Comparison of ENCODE assay signal across 8 cellular contexts in the genomic region with DNA sequence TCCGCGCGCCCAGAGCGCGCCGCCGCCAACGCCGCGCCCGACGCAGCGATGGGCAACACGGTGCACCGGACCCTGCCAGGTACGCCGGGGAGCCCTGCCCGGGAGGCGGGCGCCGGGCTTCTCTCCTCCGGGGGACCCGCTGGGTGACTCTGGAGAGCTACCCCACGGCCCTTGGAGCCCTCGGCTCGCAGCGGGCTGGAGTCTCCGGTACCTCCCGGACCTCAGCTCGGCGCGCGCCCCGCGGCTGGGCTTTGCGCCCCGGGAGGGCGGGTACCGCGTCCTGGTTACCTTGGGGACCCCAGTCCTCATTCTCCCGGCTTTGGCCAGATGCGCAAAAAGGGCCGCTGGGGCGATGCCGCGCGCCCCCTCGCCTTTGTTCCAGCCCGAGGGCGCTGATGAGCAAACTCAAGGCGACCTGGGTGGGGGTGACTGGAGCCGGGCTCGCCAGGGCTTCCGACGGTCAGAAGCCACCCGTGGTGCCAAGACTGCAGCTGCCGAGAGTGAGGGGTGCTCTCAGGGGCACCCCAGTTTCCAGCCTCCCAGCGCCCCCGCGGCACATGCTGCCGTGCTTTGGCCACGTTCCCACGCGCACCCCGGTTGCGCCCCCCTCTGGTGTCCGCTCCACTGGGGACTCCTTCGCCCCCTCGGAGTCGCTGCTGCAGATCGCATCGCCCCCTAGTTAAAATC. TPM values are rescaled to one million over a fixed set of nuclear protein-coding genes. Genes with fewer than 3 reads are reported as not detected.
A peak's percentile ranks its signal among the peaks of the same experiment; 100 is the strongest.
DNase-seq lines count a peak whose midpoint lies in the region; ATAC-seq lines count a peak whose summit lies in the region.

No MANE protein-coding gene starts in this region.

- peaks cover 13% of the 10 kb centered on the region for H3K4me1 Mint-ChIP-seq in activated naive CD8-positive, alpha-beta T cell treated with anti-CD3 and anti-CD28 coated beads, Interleukin-2, amount 10 ng/mL, durations not matched to agents 7 days and 5 days
- peaks cover 18 to 32% of the 10 kb centered on the region in 2 donors for H3K4me1 Mint-ChIP-seq in stimulated activated naive B cell treated with anti-CD40 and anti-IgM and Interleukin-4, amounts not matched to agents 10 μg/mL and 1 μg/mL and 100 μg/mL, for 72 hours

- H3K4me1 ChIP-seq in iPS-18a (ENCODE audit: control insufficient read depth, low read depth, low read length) = no peaks in the 10 kb centered on the region

- peak overlapping the region; percentile 67 for H3K4me3 ChIP-seq in iPS-18a (ENCODE audit: low read length)

- peak; percentile 65 for DNase-seq in COR-L47 (lab: John Stamatoyannopoulos, UW)
- DNase-seq in activated naive CD8-positive, alpha-beta T cell treated with anti-CD3 and anti-CD28 coated beads, Interleukin-2, amount 10 ng/mL, durations not matched to agents 7 days and 5 days = peak; percentile 64
- no peak for DNase-seq in stimulated activated naive B cell treated with anti-CD40 and anti-IgM and Interleukin-4, amounts not matched to agents 10 μg/mL and 1 μg/mL and 100 μg/mL, for 72 hours
- no peak for DNase-seq in AG20443 (ENCODE audit: low spot score)
- no peak for DNase-seq in effector CD4-positive, alpha-beta T cell

- peak; percentile 10 for ATAC-seq in HG02759 (IDR thresholded peaks at IDR 0.05; ENCODE audit: unreplicated experiment)
- ATAC-seq in activated naive CD8-positive, alpha-beta T cell treated with anti-CD3 and anti-CD28 coated beads, Interleukin-2, amount 10 ng/mL, durations not matched to agents 7 days and 5 days (ENCODE audit: low read depth) = no peak
- ATAC-seq in stimulated activated naive B cell treated with anti-CD40 and anti-IgM and Interleukin-4, amounts not matched to agents 10 μg/mL and 1 μg/mL and 100 μg/mL, for 72 hours (replicated peaks) = peak; percentile 4 to 49
- ATAC-seq in HG03025 (IDR thresholded peaks at IDR 0.05; ENCODE audit: low FRiP score, unreplicated experiment) = no peak

- H3K4me3 Mint-ChIP-seq in activated naive CD8-positive, alpha-beta T cell treated with anti-CD3 and anti-CD28 coated beads, Interleukin-2, amount 10 ng/mL, durations not matched to agents 7 days and 5 days = peak overlapping the region; percentile 68
- peak overlapping the region; percentile 47 to 63 for H3K4me3 Mint-ChIP-seq in stimulated activated naive B cell treated with anti-CD40 and anti-IgM and Interleukin-4, amounts not matched to agents 10 μg/mL and 1 μg/mL and 100 μg/mL, for 72 hours

- no peaks in the 10 kb centered on the region for H3K9me3 ChIP-seq in iPS-18a (ENCODE audit: control insufficient read depth, low read depth, low read length)

- peaks cover 49% of the 10 kb centered on the region for H3K27me3 Mint-ChIP-seq in activated naive CD8-positive, alpha-beta T cell treated with anti-CD3 and anti-CD28 coated beads, Interleukin-2, amount 10 ng/mL, durations not matched to agents 7 days and 5 days
- peaks cover 45 to 54% of the 10 kb centered on the region in 2 donors for H3K27me3 Mint-ChIP-seq in stimulated activated naive B cell treated with anti-CD40 and anti-IgM and Interleukin-4, amounts not matched to agents 10 μg/mL and 1 μg/mL and 100 μg/mL, for 72 hours

- POLR2A ChIA-PET in activated naive CD8-positive, alpha-beta T cell treated with anti-CD3 and anti-CD28 coated beads, Interleukin-2, amount 10 ng/mL, durations not matched to agents 7 days and 5 days (lab: Charles Lee) = interaction anchor here (0.9 kb wide), 1 partner anchor 47 kb away, joined by 3 read pairs; no protein-coding TSS in a partner anchor

- H3K36me3 Mint-ChIP-seq in activated naive CD8-positive, alpha-beta T cell treated with anti-CD3 and anti-CD28 coated beads, Interleukin-2, amount 10 ng/mL, durations not matched to agents 7 days and 5 days = peaks cover 1% of the 10 kb centered on the region
- H3K36me3 Mint-ChIP-seq in stimulated activated naive B cell treated with anti-CD40 and anti-IgM and Interleukin-4, amounts not matched to agents 10 μg/mL and 1 μg/mL and 100 μg/mL, for 72 hours = no peaks in the 10 kb centered on the region

- peaks cover 44% of the 10 kb centered on the region for H3K27me3 ChIP-seq in iPS-18a (ENCODE audit: control insufficient read depth, insufficient read depth, low read length)

- no peaks in the 10 kb centered on the region for H3K9me3 Mint-ChIP-seq in activated naive CD8-positive, alpha-beta T cell treated with anti-CD3 and anti-CD28 coated beads, Interleukin-2, amount 10 ng/mL, durations not matched to agents 7 days and 5 days
- H3K9me3 Mint-ChIP-seq in stimulated activated naive B cell treated with anti-CD40 and anti-IgM and Interleukin-4, amounts not matched to agents 10 μg/mL and 1 μg/mL and 100 μg/mL, for 72 hours = no peaks in the 10 kb centered on the region

- H3K9ac ChIP-seq in iPS-18a (ENCODE audit: low read length) = no peak overlapping the region

- no peak overlapping the region for H3K27ac ChIP-seq in iPS-18a (ENCODE audit: low read length)

- no peaks in the 10 kb centered on the region for H3K36me3 ChIP-seq in iPS-18a (ENCODE audit: control insufficient read depth, low read depth, low read length)

- H3K27ac Mint-ChIP-seq in activated naive CD8-positive, alpha-beta T cell treated with anti-CD3 and anti-CD28 coated beads, Interleukin-2, amount 10 ng/mL, durations not matched to agents 7 days and 5 days = no peak overlapping the region
- H3K27ac Mint-ChIP-seq in stimulated activated naive B cell treated with anti-CD40 and anti-IgM and Interleukin-4, amounts not matched to agents 10 μg/mL and 1 μg/mL and 100 μg/mL, for 72 hours = no peak overlapping the region

RNA-seq across cellular contexts. Expression of gene NEURL1B, which starts 0.4 kb away (rescaled TPM):
- 1 to 10 TPM; 3.0 to 3.1 TPM for total RNA-seq in activated naive CD8-positive, alpha-beta T cell treated with anti-CD3 and anti-CD28 coated beads, Interleukin-2, amount 10 ng/mL, durations not matched to agents 7 days and 5 days

Comparison
In these comparisons a context has a peak if more than half of its experiments do, and no peak if none do; other contexts are left out.
1. DNase-seq: peak in COR-L47 (single experiment) and activated naive CD8-positive, alpha-beta T cell treated with anti-CD3 and anti-CD28 coated beads, Interleukin-2, amount 10 ng/mL, durations not matched to agents 7 days and 5 days (single experiment); none in stimulated activated naive B cell treated with anti-CD40 and anti-IgM and Interleukin-4, amounts not matched to agents 10 μg/mL and 1 μg/mL and 100 μg/mL, for 72 hours (single experiment), AG20443 (single experiment) and effector CD4-positive, alpha-beta T cell (single experiment).
2. ATAC-seq: peak in HG02759 (single experiment) and stimulated activated naive B cell treated with anti-CD40 and anti-IgM and Interleukin-4, amounts not matched to agents 10 μg/mL and 1 μg/mL and 100 μg/mL, for 72 hours (2 of 2); none in activated naive CD8-positive, alpha-beta T cell treated with anti-CD3 and anti-CD28 coated beads, Interleukin-2, amount 10 ng/mL, durations not matched to agents 7 days and 5 days (single experiment) and HG03025 (single experiment).